In the genomic region with DNA sequence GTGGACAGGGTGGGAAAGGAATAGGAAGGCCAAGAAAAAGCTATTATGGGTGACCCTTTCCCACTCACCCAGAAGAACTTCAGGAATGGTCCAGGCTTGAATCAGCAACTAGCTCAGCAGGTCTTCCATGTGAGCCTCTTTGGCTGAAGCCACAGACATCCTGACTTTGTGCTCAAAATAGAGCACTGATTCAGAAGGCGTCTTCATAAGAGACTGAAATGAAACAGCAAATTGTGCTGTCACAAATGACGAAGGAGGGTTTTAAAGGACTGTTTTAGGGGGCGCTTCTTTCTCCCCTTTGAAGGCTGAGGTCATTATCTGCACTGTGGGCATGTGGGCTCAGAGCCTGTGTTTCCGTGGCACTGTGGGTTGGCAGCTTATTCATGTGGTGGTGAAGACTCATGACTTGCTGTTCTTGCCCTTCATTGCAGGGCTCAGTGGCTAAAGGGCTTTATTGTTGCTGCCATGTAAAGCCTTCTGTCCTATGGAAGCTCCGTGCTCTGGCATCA, we compare ENCODE assay signal across 12 cellular contexts.
DNase-seq lines count a peak whose midpoint lies in the region; ATAC-seq and TF ChIP-seq lines count a peak whose summit lies in the region.
"Had no signal": no experiment of that assay in that cellular context is flagged by ENCODE, and none has a peak within 500 bp of the region (broad histone marks: within the 10 kb centered on the region; RNA-seq: fewer than 3 reads in every experiment).

No MANE protein-coding gene starts in this region.

- no peaks in the 10 kb centered on the region for H3K79me2 ChIP-seq in GM23248 (ENCODE audit: insufficient read depth)

- H3K4me3 Mint-ChIP-seq in osteocyte (ENCODE audit: unreplicated experiment): no peak overlapping the region
- H3K4me3 Mint-ChIP-seq: activated B cell treated with CpG ODN at 0.5 μM for 24 hours; central memory CD8-positive, alpha-beta T cell had no signal

- H3K4me1 Mint-ChIP-seq in osteocyte (ENCODE audit: unreplicated experiment): peaks cover 39% of the 10 kb centered on the region
- H3K4me1 Mint-ChIP-seq: activated B cell treated with CpG ODN at 0.5 μM for 24 hours; central memory CD8-positive, alpha-beta T cell had no signal

- peak overlapping the region; percentile 70 for H3K9ac ChIP-seq in GM23248

- H3K9me2 ChIP-seq in GM23248 (ENCODE audit: insufficient read depth): no peaks in the 10 kb centered on the region

- no peak for TF ChIP-seq EP300 in esophagus muscularis mucosa (IDR thresholded peaks at IDR 0.05)

- no peak for TF ChIP-seq POLR2A in esophagus muscularis mucosa (IDR thresholded peaks at IDR 0.05; ENCODE audit: low read depth)

- intact Hi-C loops in esophagus muscularis mucosa (cut with DNase I): no loop called here

- peak overlapping the region; percentile 81 for H3K27ac Mint-ChIP-seq in osteocyte (ENCODE audit: unreplicated experiment)
- H3K27ac Mint-ChIP-seq: activated B cell treated with CpG ODN at 0.5 μM for 24 hours had no signal

- no peaks in the 10 kb centered on the region for H3K27me3 Mint-ChIP-seq in osteocyte (ENCODE audit: unreplicated experiment)

- H3K4me3 ChIP-seq in AG10803 (ENCODE audit: low read length): no peak overlapping the region
- H3K4me3 ChIP-seq in GM23248: no peak overlapping the region
- H3K4me3 ChIP-seq in esophagus muscularis mucosa: no peak overlapping the region
- H3K4me3 ChIP-seq: SK-N-MC had no signal

- H3K4me2 ChIP-seq in GM23248 (ENCODE audit: unreplicated experiment): peak overlapping the region; percentile 53

- H3K27ac ChIP-seq in GM23248 (peak overlapping the region; percentile 87), esophagus muscularis mucosa (replicated peaks in 1 of 4) (peak overlapping the region in 3 of 4 donors; percentile 12 to 44 (median 31))
- H3K27ac ChIP-seq: SK-N-MC had no signal

- DNase-seq in AG10803 (ENCODE audit: low read depth) (peak; percentile 69), GM23248 (peak; percentile 88), esophagus muscularis mucosa (ENCODE audit: extremely low spot score) (no peak), osteocyte (ENCODE audit: extremely low spot score, unreplicated experiment) (no peak), RPMI8226 (no peak), 8988T (no peak), retina (no peak)
- DNase-seq: activated B cell treated with CpG ODN at 0.5 μM for 24 hours, NCI-H1436 had no signal

- WGBS in GM23248 (ENCODE audit: low coverage in 1 of 2, low lambda C conversion rate in 2 of 2, missing lambda C conversion rate in 2 of 2), 2 experiments: 36 to 41% methylated on average over 5 of the region's 5 CpGs
- WGBS in esophagus muscularis mucosa: 63% methylated on average over 5 of the region's 5 CpGs

- no peak for ATAC-seq in GM19397 (IDR thresholded peaks at IDR 0.05; ENCODE audit: unreplicated experiment)

- peak overlapping the region; percentile 54 for H2AFZ ChIP-seq in GM23248

- no peaks in the 10 kb centered on the region for H3K36me3 ChIP-seq in GM23248 (ENCODE audit: low read depth)
- no peaks in the 10 kb centered on the region for H3K36me3 ChIP-seq in esophagus muscularis mucosa

- no peaks in the 10 kb centered on the region for H3K36me3 Mint-ChIP-seq in osteocyte (ENCODE audit: unreplicated experiment)

- no peaks in the 10 kb centered on the region for H3K9me3 ChIP-seq in GM23248 (ENCODE audit: low read depth)
- H3K9me3 ChIP-seq in esophagus muscularis mucosa: no peaks in the 10 kb centered on the region

- H4K20me1 ChIP-seq in GM23248 (ENCODE audit: insufficient read depth): no peaks in the 10 kb centered on the region

- H3K9me3 Mint-ChIP-seq in osteocyte (ENCODE audit: unreplicated experiment): no peaks in the 10 kb centered on the region
- H3K9me3 Mint-ChIP-seq: activated B cell treated with CpG ODN at 0.5 μM for 24 hours; central memory CD8-positive, alpha-beta T cell had no signal

- peaks cover 30% of the 10 kb centered on the region for H3F3A ChIP-seq in GM23248 (ENCODE audit: insufficient read depth)

- peaks cover 30% of the 10 kb centered on the region for H3K4me1 ChIP-seq in GM23248 (ENCODE audit: insufficient read depth)
- H3K4me1 ChIP-seq in esophagus muscularis mucosa: peaks cover 0 to 10% (median 7%) of the 10 kb centered on the region in 4 donors

- in situ Hi-C loops in GM23248 (cut with MboI): no loop called here

- H3K27me3 ChIP-seq in GM23248 (replicated peaks; ENCODE audit: insufficient read depth) (no peaks in the 10 kb centered on the region), esophagus muscularis mucosa (no peaks in the 10 kb centered on the region)

- TF ChIP-seq CTCF in AG10803 (conservative IDR thresholded peaks at IDR 0.05; ENCODE audit: low read length) (no peak), esophagus muscularis mucosa (IDR thresholded peaks at IDR 0.05) (no peak), osteocyte (IDR thresholded peaks at IDR 0.05) (no peak)

Comparison
In these comparisons a context has a peak if more than half of its experiments do, and no peak if none do; other contexts are left out.
1. DNase-seq: peak in AG10803 (single experiment) and GM23248 (single experiment); none in esophagus muscularis mucosa (single experiment), osteocyte (single experiment), RPMI8226 (single experiment), 8988T (single experiment) and retina (single experiment).